ENCODE assay signal across 22 cellular contexts in genomic region chr2:118923371-118923770, GRCh38. TPM values are rescaled to one million over a fixed set of nuclear protein-coding genes. Genes with fewer than 3 reads are reported as not detected.
"Had no signal": no experiment of that assay in that cellular context is flagged by ENCODE, and none has a peak within 500 bp of the region (broad histone marks: within the 10 kb centered on the region; RNA-seq: fewer than 3 reads in every experiment).

No MANE protein-coding gene starts in this region.

- H3K79me2 ChIP-seq: parathyroid adenoma had no signal

- FAIRE-seq: keratinocyte had no signal

- H3K27me3 ChIP-seq: esophagus muscularis mucosa had no signal

- H3K27ac ChIP-seq: epithelial cell of prostate, esophagus muscularis mucosa, gastrocnemius medialis, heart right ventricle, left ventricle myocardium inferior, lower lobe of right lung, parathyroid adenoma, psoas muscle, skin epidermis, thoracic aorta had no signal

- H3K36me3 ChIP-seq: esophagus muscularis mucosa, gastrocnemius medialis, heart right ventricle, left ventricle myocardium inferior, lower lobe of right lung, thoracic aorta had no signal

- H3K4me3 ChIP-seq: esophagus muscularis mucosa, gastrocnemius medialis, heart right ventricle, left ventricle myocardium inferior, lower lobe of right lung, psoas muscle, skin epidermis, thoracic aorta had no signal

- H3K9me3 ChIP-seq: esophagus muscularis mucosa, gastrocnemius medialis, lower lobe of right lung, psoas muscle, thoracic aorta had no signal

- DNase-seq: effector memory CD8-positive, alpha-beta T cell; gastrocnemius medialis; heart right ventricle; left cardiac atrium; left ventricle myocardium inferior; lower lobe of right lung; midbrain; naive B cell; psoas muscle; retina; stimulated activated CD4-positive, alpha-beta T cell treated with anti-CD3 and anti-CD28 coated beads, Interleukin-2, amount 100 ng/mL, for 24 hours; stimulated activated CD4-positive, alpha-beta T cell treated with anti-CD3 and anti-CD28 coated beads, Interleukin-4, amount 100 ng/mL, for 4 hours; stimulated activated naive B cell treated with anti-CD40 and anti-IgM and Interleukin-4, amounts not matched to agents 10 μg/mL and 1 μg/mL and 100 μg/mL, for 72 hours; stimulated activated naive CD8-positive, alpha-beta T cell treated with anti-CD3 and anti-CD28 coated beads, Interleukin-15, amount 100 ng/mL, for 72 hours; trophoblast cell had no signal

- H3K9ac ChIP-seq: parathyroid adenoma had no signal

- H3K4me1 ChIP-seq: esophagus muscularis mucosa, gastrocnemius medialis, left ventricle myocardium inferior, parathyroid adenoma, psoas muscle had no signal

- H2AFZ ChIP-seq: parathyroid adenoma had no signal

RNA-seq across cellular contexts. Expression of gene MARCO, which starts 18.6 kb away (rescaled TPM):
- total RNA-seq: fibroblast of villous mesenchyme had no signal
